In the genomic region with DNA sequence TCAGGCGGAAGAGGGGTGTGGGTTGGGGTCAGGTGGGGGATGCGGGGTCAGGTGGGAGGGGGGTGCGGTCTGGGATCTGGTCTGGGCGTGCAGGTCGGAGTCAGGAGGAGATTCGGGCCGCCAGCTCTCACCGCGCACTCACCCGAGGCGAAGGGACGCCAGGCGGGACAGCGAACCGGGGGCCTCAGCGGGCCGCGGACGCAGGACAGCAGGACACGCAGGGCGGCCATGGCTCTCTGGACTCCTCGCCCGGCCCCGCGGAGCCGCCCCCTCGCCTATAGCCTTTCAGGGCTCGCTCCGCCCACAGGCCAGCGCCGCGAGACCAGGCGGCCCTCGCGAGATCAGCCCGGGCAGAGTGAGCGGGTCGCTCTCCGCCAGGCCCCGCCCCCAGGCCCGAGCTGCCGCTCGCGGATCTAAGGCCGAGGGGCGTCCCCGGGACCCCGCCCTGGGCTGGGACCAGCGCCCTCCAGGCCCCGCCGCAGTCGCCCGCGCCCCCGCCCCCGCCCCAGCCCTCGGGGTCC, we compare ENCODE assay signal across 8 cellular contexts. TPM values are rescaled to one million over a fixed set of nuclear protein-coding genes. Genes with fewer than 3 reads are reported as not detected.
DNase-seq lines count a peak whose midpoint lies in the region; ATAC-seq and TF ChIP-seq lines count a peak whose summit lies in the region.

Gene ECHS1, minus strand, starts transcription at position 251 of the 521 bp plus-strand sequence. Its CDS starts 21 bp downstream, at position 230.

- H3K9me3 ChIP-seq in PC-3 (ENCODE audit: low read length) (no peaks in the 10 kb centered on the region), mucosa of rectum (ENCODE audit: control insufficient read depth in 2 of 2, low read length in 2 of 2) (no peaks in the 10 kb centered on the region)

- H3K27me3 Mint-ChIP-seq in IgD-negative memory B cell = no peaks in the 10 kb centered on the region

- H3K4me2 ChIP-seq in PC-3 (ENCODE audit: low read length) = peak within 1 kb of the TSS; percentile 72

- TF ChIP-seq CTCF in PC-3 (conservative IDR thresholded peaks at IDR 0.05; ENCODE audit: low read depth, low read length) = no peak
- TF ChIP-seq CTCF in epithelial cell of proximal tubule (conservative IDR thresholded peaks at IDR 0.05; ENCODE audit: low read depth, low read length) = no peak

- no peaks in the 10 kb centered on the region for H3K36me3 Mint-ChIP-seq in IgD-negative memory B cell

- peak within 1 kb of the TSS; percentile 81 to 94 (median 83) for H3K4me3 Mint-ChIP-seq in IgD-negative memory B cell

- H3K9me2 ChIP-seq in PC-3 (replicated peaks; ENCODE audit: low read length) = no peaks in the 10 kb centered on the region

- H4K20me1 ChIP-seq in PC-3 (ENCODE audit: low read length) = no peaks in the 10 kb centered on the region

- H3K4me1 Mint-ChIP-seq in IgD-negative memory B cell = peaks cover 3 to 11% (median 8%) of the 10 kb centered on the region in 3 donors

- H3K9ac ChIP-seq in PC-3 (ENCODE audit: low read length) (peak within 1 kb of the TSS; percentile 73), mucosa of rectum (ENCODE audit: low read depth in 1 of 2, low read length in 2 of 2) (peak within 1 kb of the TSS; percentile 56 to 75)

- H3K4me3 ChIP-seq in PC-3 (ENCODE audit: low read length) = peak within 1 kb of the TSS; percentile 70
- H3K4me3 ChIP-seq in epithelial cell of proximal tubule (ENCODE audit: low read depth, low read length) = peak within 1 kb of the TSS; percentile 77
- H3K4me3 ChIP-seq in mucosa of rectum (ENCODE audit: low read length in 2 of 2) = peak within 1 kb of the TSS; percentile 71 to 93

- POLR2A ChIA-PET in PC-3 (lab: Charles Lee; ENCODE audit: unreplicated experiment) = no interaction called here

- H3K27ac ChIP-seq in PC-3 (ENCODE audit: low read length) (no peak within 1 kb of the TSS), mucosa of rectum (ENCODE audit: low read depth in 2 of 2, low read length in 2 of 2) (peak within 1 kb of the TSS; percentile 80 to 82)

- H3K36me3 ChIP-seq in PC-3 (ENCODE audit: low read depth, low read length) (peaks cover 7% of the 10 kb centered on the region; the same call in 1 of the 2 replicates), mucosa of rectum (ENCODE audit: control insufficient read depth in 2 of 2, insufficient read depth in 2 of 2, low read length in 2 of 2) (peaks cover 20 to 23% of the 10 kb centered on the region in 2 donors)

- H3K4me1 ChIP-seq in PC-3 (ENCODE audit: insufficient read depth, low read length) (peaks cover 3% of the 10 kb centered on the region; the same call in 1 of the 2 replicates), mucosa of rectum (ENCODE audit: control insufficient read depth in 2 of 2, insufficient read depth in 2 of 2, low read length in 2 of 2) (peaks cover 18% of the 10 kb centered on the region in 2 donors)

- BruUV-seq in PC-3 (replicated peaks; lab: Mats Ljungman, UMichigan) = no TSS peak

- H3K79me2 ChIP-seq in PC-3 (ENCODE audit: low read length) = peaks cover 8% of the 10 kb centered on the region; the same call in 1 of the 2 replicates

- ATAC-seq in GM21576 (IDR thresholded peaks at IDR 0.05; ENCODE audit: unreplicated experiment) = peak; percentile 97
- ATAC-seq in PC-3 = peak; percentile 99

- peak; percentile 95 for DNase-seq in DMS 273 (lab: John Stamatoyannopoulos, UW; ENCODE audit: unreplicated experiment)
- DNase-seq in PC-3 = peak; percentile 89
- DNase-seq in activated T-cell treated with anti-CD3 and anti-CD28 coated beads for 48 hours (ENCODE audit: low read depth) = peak; percentile 95
- no peak for DNase-seq in epithelial cell of proximal tubule (ENCODE audit: low read depth)
- peak; percentile 78 to 86 for DNase-seq in stimulated activated CD8-positive, alpha-beta memory T cell treated with anti-CD3 and anti-CD28 coated beads, Interleukin-4, amount 100 ng/mL, for 4 hours (ENCODE audit: low read depth in 2 of 2, low spot score in 1 of 2)

- H3K27ac Mint-ChIP-seq in IgD-negative memory B cell = peak within 1 kb of the TSS; percentile 20 to 91 (median 68)

- H3F3A ChIP-seq in PC-3 (ENCODE audit: low read length, unreplicated experiment) = no peaks in the 10 kb centered on the region

- intact Hi-C loops in PC-3 (cut with micrococcal nuclease) = no loop called here

- H3K9me3 Mint-ChIP-seq in IgD-negative memory B cell = no peaks in the 10 kb centered on the region

- CTCF ChIA-PET in PC-3 (lab: Charles Lee) = no interaction called here

- H3K27me3 ChIP-seq in PC-3 (ENCODE audit: low read length) = no peaks in the 10 kb centered on the region
- no peaks in the 10 kb centered on the region for H3K27me3 ChIP-seq in mucosa of rectum (ENCODE audit: control insufficient read depth in 2 of 2, insufficient read depth in 2 of 2, low read length in 2 of 2)

- no peak within 1 kb of the TSS for H2AFZ ChIP-seq in PC-3 (ENCODE audit: low read length)

RNA-seq across cellular contexts. Expression of gene ECHS1, which starts in this region (rescaled TPM):
- 117 TPM for polyA plus RNA-seq in IgD-negative memory B cell
- total RNA-seq in PC-3 (2014; rRNA removed) = 114 and 120 TPM in 2 replicates
- total RNA-seq in epithelial cell of proximal tubule = 130 and 147 TPM in 2 replicates
